In genomic region chr6:9192405-9192909, GRCh38 we compare ENCODE assay signal across 33 cellular contexts.
"Had no signal": no experiment of that assay in that cellular context is flagged by ENCODE, and none has a peak within 500 bp of the region (broad histone marks: within the 10 kb centered on the region; RNA-seq: fewer than 3 reads in every experiment).

No MANE protein-coding gene starts in this region.

- ATAC-seq: activated CD4-positive, CD25-positive, alpha-beta regulatory T cell treated with anti-CD3 and anti-CD28 coated beads, Interleukin-2, amount 50 U/mL, for 24 hours; activated CD8-positive, alpha-beta memory T cell treated with anti-CD3 and anti-CD28 coated beads, Interleukin-2, amount 10 ng/mL, durations not matched to agents 7 days and 5 days; activated CD8-positive, alpha-beta T cell treated with anti-CD3 and anti-CD28 coated beads for 36 hours; activated naive CD8-positive, alpha-beta T cell treated with anti-CD3 and anti-CD28 coated beads, Interleukin-2, amount 50 U/mL, for 24 hours; body of pancreas; esophagus mucosa had no signal

- H3K4me1 Mint-ChIP-seq: activated B cell treated with CpG ODN at 0.5 μM for 24 hours; activated CD8-positive, alpha-beta memory T cell treated with anti-CD3 and anti-CD28 coated beads, Interleukin-2, amount 10 ng/mL, durations not matched to agents 7 days and 5 days; activated naive CD4-positive, alpha-beta T cell treated with anti-CD3 and anti-CD28 coated beads, Interleukin-2, amount 50 U/mL, for 24 hours; activated naive CD8-positive, alpha-beta T cell treated with anti-CD3 and anti-CD28 coated beads for 36 hours; activated naive CD8-positive, alpha-beta T cell treated with anti-CD3 and anti-CD28 coated beads, Interleukin-2, amount 50 U/mL, for 24 hours had no signal

- H3K4me3 Mint-ChIP-seq: activated B cell treated with CpG ODN at 0.5 μM for 24 hours; activated CD8-positive, alpha-beta memory T cell treated with anti-CD3 and anti-CD28 coated beads, Interleukin-2, amount 10 ng/mL, durations not matched to agents 7 days and 5 days; activated CD8-positive, alpha-beta T cell treated with anti-CD3 and anti-CD28 coated beads for 36 hours; activated naive CD4-positive, alpha-beta T cell treated with anti-CD3 and anti-CD28 coated beads for 36 hours; activated naive CD4-positive, alpha-beta T cell treated with anti-CD3 and anti-CD28 coated beads, Interleukin-2, amount 50 U/mL, for 24 hours; activated naive CD8-positive, alpha-beta T cell treated with anti-CD3 and anti-CD28 coated beads for 36 hours; activated naive CD8-positive, alpha-beta T cell treated with anti-CD3 and anti-CD28 coated beads, Interleukin-2, amount 50 U/mL, for 24 hours; activated T-helper 1 cell treated with anti-CD3 and anti-CD28 coated beads, Interleukin-12 subunit alpha, Interleukin-12 subunit beta, Interleukin-2, Interleukin-4 antibody, amounts not matched to agents 30 ng/mL and 10 ng/mL and 1 ng/mL, durations not matched to agents 14 hours and 24 hours and 36 hours; T-helper 2 cell treated with Interferon-gamma antibody and Interleukin-4, amounts not matched to agents 5 μg/mL and 100 μg/mL, for 36 hours had no signal

- H3K9me3 Mint-ChIP-seq: activated CD8-positive, alpha-beta T cell treated with anti-CD3 and anti-CD28 coated beads for 36 hours; activated naive CD4-positive, alpha-beta T cell treated with anti-CD3 and anti-CD28 coated beads for 36 hours; activated naive CD8-positive, alpha-beta T cell treated with anti-CD3 and anti-CD28 coated beads for 36 hours; activated T-helper 1 cell treated with anti-CD3 and anti-CD28 coated beads, Interleukin-12 subunit alpha, Interleukin-12 subunit beta, Interleukin-2, Interleukin-4 antibody, amounts not matched to agents 30 ng/mL and 10 ng/mL and 1 ng/mL, durations not matched to agents 14 hours and 24 hours and 36 hours; T-helper 2 cell treated with Interferon-gamma antibody and Interleukin-4, amounts not matched to agents 5 μg/mL and 100 μg/mL, for 36 hours had no signal

- H3K27me3 ChIP-seq: adrenal gland, body of pancreas, cardiac muscle cell, colonic mucosa had no signal

- H3K4me1 ChIP-seq: adrenal gland, body of pancreas, colonic mucosa had no signal

- DNase-seq: activated B cell treated with CpG ODN at 0.5 μM for 24 hours; activated CD4-positive, alpha-beta T cell treated with anti-CD3 and anti-CD28 coated beads for 48 hours; activated CD4-positive, alpha-beta T cell treated with anti-CD3 and anti-CD28 coated beads, Interleukin-2, amount 50 U/mL, for 1 hour; activated CD4-positive, alpha-beta T cell treated with anti-CD3 and anti-CD28 coated beads, Interleukin-2, amount 50 U/mL, for 48 hours; activated CD8-positive, alpha-beta memory T cell treated with anti-CD3 and anti-CD28 coated beads, Interleukin-2, amount 10 ng/mL, durations not matched to agents 7 days and 5 days; activated CD8-positive, alpha-beta memory T cell treated with anti-CD3 and anti-CD28 coated beads, Interleukin-2, amount 50 U/mL, for 4 hours; activated CD8-positive, alpha-beta T cell treated with anti-CD3 and anti-CD28 coated beads for 36 hours; activated effector memory CD4-positive, alpha-beta T cell treated with anti-CD3 and anti-CD28 coated beads, Interleukin-2, amount 50 U/mL, for 16 hours; activated naive CD4-positive, alpha-beta T cell treated with anti-CD3 and anti-CD28 coated beads for 36 hours; activated naive CD8-positive, alpha-beta T cell treated with anti-CD3 and anti-CD28 coated beads for 36 hours; activated naive CD8-positive, alpha-beta T cell treated with anti-CD3 and anti-CD28 coated beads, Interleukin-2, amount 50 U/mL, for 24 hours; activated T-cell treated with anti-CD3 and anti-CD28 coated beads, Interleukin-2, amount 50 U/mL, for 1 hour; activated T-cell treated with anti-CD3 and anti-CD28 coated beads, Interleukin-2, amount 50 U/mL, for 48 hours; adrenal gland; amygdala; aorta; body of pancreas; central memory CD4-positive, alpha-beta T cell; cerebellar nuclear complex; colonic mucosa; effector CD8-positive, alpha-beta T cell; foreskin fibroblast; head of caudate nucleus; hippocampal formation; T1000; WERI-Rb-1 had no signal

- H3K4me3 ChIP-seq: adrenal gland, body of pancreas, cardiac muscle cell, colonic mucosa had no signal

- H3K27me3 Mint-ChIP-seq: activated B cell treated with CpG ODN at 0.5 μM for 24 hours; activated CD8-positive, alpha-beta memory T cell treated with anti-CD3 and anti-CD28 coated beads, Interleukin-2, amount 10 ng/mL, durations not matched to agents 7 days and 5 days; activated CD8-positive, alpha-beta T cell treated with anti-CD3 and anti-CD28 coated beads for 36 hours; activated naive CD4-positive, alpha-beta T cell treated with anti-CD3 and anti-CD28 coated beads, Interleukin-2, amount 50 U/mL, for 24 hours; activated naive CD8-positive, alpha-beta T cell treated with anti-CD3 and anti-CD28 coated beads for 36 hours; activated naive CD8-positive, alpha-beta T cell treated with anti-CD3 and anti-CD28 coated beads, Interleukin-2, amount 50 U/mL, for 24 hours had no signal

- H3K36me3 Mint-ChIP-seq: activated CD8-positive, alpha-beta memory T cell treated with anti-CD3 and anti-CD28 coated beads, Interleukin-2, amount 10 ng/mL, durations not matched to agents 7 days and 5 days; activated naive CD4-positive, alpha-beta T cell treated with anti-CD3 and anti-CD28 coated beads, Interleukin-2, amount 50 U/mL, for 24 hours; activated naive CD8-positive, alpha-beta T cell treated with anti-CD3 and anti-CD28 coated beads for 36 hours had no signal

- H3K36me3 ChIP-seq: adrenal gland, cardiac muscle cell, colonic mucosa, WERI-Rb-1 had no signal

- H3K27ac Mint-ChIP-seq: activated B cell treated with CpG ODN at 0.5 μM for 24 hours; activated CD8-positive, alpha-beta memory T cell treated with anti-CD3 and anti-CD28 coated beads, Interleukin-2, amount 10 ng/mL, durations not matched to agents 7 days and 5 days; activated CD8-positive, alpha-beta T cell treated with anti-CD3 and anti-CD28 coated beads for 36 hours; activated naive CD4-positive, alpha-beta T cell treated with anti-CD3 and anti-CD28 coated beads for 36 hours; activated naive CD4-positive, alpha-beta T cell treated with anti-CD3 and anti-CD28 coated beads, Interleukin-2, amount 50 U/mL, for 24 hours; activated naive CD8-positive, alpha-beta T cell treated with anti-CD3 and anti-CD28 coated beads for 36 hours; activated naive CD8-positive, alpha-beta T cell treated with anti-CD3 and anti-CD28 coated beads, Interleukin-2, amount 50 U/mL, for 24 hours; activated T-helper 1 cell treated with anti-CD3 and anti-CD28 coated beads, Interleukin-12 subunit alpha, Interleukin-12 subunit beta, Interleukin-2, Interleukin-4 antibody, amounts not matched to agents 30 ng/mL and 10 ng/mL and 1 ng/mL, durations not matched to agents 14 hours and 24 hours and 36 hours; activated T-helper 2 cell treated with anti-CD3 and anti-CD28 coated beads, Interferon-gamma antibody, Interleukin-2, Interleukin-4, amounts not matched to agents 10 μg/mL and 5 μg/mL and 100 μg/mL, durations not matched to agents 14 hours and 24 hours and 36 hours; T-helper 2 cell treated with Interferon-gamma antibody and Interleukin-4, amounts not matched to agents 5 μg/mL and 100 μg/mL, for 36 hours had no signal

- H3K27ac ChIP-seq: adrenal gland, body of pancreas, cardiac muscle cell, colonic mucosa, WERI-Rb-1 had no signal

- H3K9me3 ChIP-seq: adrenal gland, body of pancreas, colonic mucosa had no signal
